In the genomic region with DNA sequence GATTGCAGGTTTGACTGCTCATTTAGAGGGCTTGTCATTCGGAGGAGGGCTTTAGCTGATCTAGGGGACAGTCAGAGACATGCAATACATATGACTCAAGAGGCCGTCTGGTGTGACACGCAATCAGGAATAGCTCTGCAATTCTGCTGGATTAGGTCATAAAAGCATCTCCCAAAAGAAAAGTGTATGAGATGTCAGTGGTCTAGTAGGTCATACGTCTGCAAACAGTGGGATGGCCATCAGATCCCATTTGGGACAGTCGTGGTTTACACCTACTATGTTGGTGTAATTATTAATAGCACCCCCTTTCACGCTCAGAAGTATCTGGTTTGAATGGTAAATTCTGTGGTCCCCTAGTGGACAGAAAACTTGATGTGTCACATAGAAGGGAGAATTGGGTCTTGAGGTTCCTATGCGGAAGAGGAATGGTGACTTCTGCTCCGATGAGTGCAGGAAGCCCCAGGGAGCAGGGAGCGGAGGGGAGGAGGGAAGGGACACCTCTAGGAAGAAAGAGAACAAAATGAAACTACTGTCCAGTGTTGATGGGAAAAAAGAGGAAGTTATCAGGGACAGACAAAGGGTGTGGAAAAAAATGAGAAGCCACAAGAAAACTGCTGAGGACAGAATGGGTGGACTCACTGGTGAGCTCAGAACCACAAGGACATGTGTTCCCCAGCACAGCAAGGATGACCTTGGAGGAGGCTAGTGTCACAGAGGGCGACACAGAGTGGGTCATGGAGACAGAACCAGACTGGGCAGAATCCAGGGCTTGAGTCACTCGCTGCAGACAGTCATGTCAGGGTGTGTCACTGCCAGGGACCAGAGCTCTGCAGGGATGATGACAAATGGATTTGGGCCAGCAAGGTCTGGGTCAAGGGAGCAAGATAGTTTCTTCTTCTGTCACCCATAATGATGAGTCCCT, we compare ENCODE assay signal across 8 cellular contexts. TPM values are rescaled to one million over a fixed set of nuclear protein-coding genes. Genes with fewer than 3 reads are reported as not detected.
DNase-seq lines count a peak whose midpoint lies in the region; ATAC-seq, FAIRE-seq and TF ChIP-seq lines count a peak whose summit lies in the region.
"Had no signal": no experiment of that assay in that cellular context is flagged by ENCODE, and none has a peak within 500 bp of the region (broad histone marks: within the 10 kb centered on the region; RNA-seq: fewer than 3 reads in every experiment).

No MANE protein-coding gene starts in this region.

- H3K27me3 ChIP-seq in Panc1 (ENCODE audit: control insufficient read depth, insufficient read depth, low read length), result no peaks in the 10 kb centered on the region
- H3K27me3 ChIP-seq: ovary had no signal

- no peaks in the 10 kb centered on the region for H3K36me3 ChIP-seq in Panc1 (ENCODE audit: control insufficient read depth, insufficient read depth, low read length)
- H3K36me3 ChIP-seq: ovary had no signal

- TF ChIP-seq CTCF in Panc1 (IDR thresholded peaks at IDR 0.05), result peak; percentile 16; the same call in 1 of the 2 replicates

- ATAC-seq in HG02571 (IDR thresholded peaks at IDR 0.05; ENCODE audit: unreplicated experiment) (peak; percentile 38), Panc1 (no peak)

- peak overlapping the region; percentile 75 for H3K27ac Mint-ChIP-seq in stimulated activated naive CD8-positive, alpha-beta T cell treated with anti-CD3 and anti-CD28 coated beads, Interleukin-15, Interleukin-2, amounts not matched to agents 100 ng/mL and 50 ng/mL, for 24 hours

- BruUV-seq in Panc1 (replicated peaks; lab: Mats Ljungman, UMichigan), result no TSS peak

- H3K9me3 Mint-ChIP-seq in stimulated activated naive CD8-positive, alpha-beta T cell treated with anti-CD3 and anti-CD28 coated beads, Interleukin-15, Interleukin-2, amounts not matched to agents 100 ng/mL and 50 ng/mL, for 24 hours, result no peaks in the 10 kb centered on the region

- POLR2A ChIA-PET in Panc1 (lab: Charles Lee), result no interaction called here

- no peaks in the 10 kb centered on the region for H3K36me3 Mint-ChIP-seq in stimulated activated naive CD8-positive, alpha-beta T cell treated with anti-CD3 and anti-CD28 coated beads, Interleukin-15, Interleukin-2, amounts not matched to agents 100 ng/mL and 50 ng/mL, for 24 hours (ENCODE audit: low read depth)

- CTCF ChIA-PET in Panc1 (lab: Charles Lee), result no interaction called here

- no peak overlapping the region for H3K4me3 Mint-ChIP-seq in stimulated activated naive CD8-positive, alpha-beta T cell treated with anti-CD3 and anti-CD28 coated beads, Interleukin-15, Interleukin-2, amounts not matched to agents 100 ng/mL and 50 ng/mL, for 24 hours

- in situ Hi-C loops in Panc1 (cut with HindIII; ENCODE audit: low pct_unique_long_range_greater_than_20kb, low sequenced_read_pairs), result no loop called here

- no peaks in the 10 kb centered on the region for H3K9me3 ChIP-seq in Panc1 (ENCODE audit: control insufficient read depth, insufficient read depth, low read depth, low read length)
- H3K9me3 ChIP-seq: ovary had no signal

- peaks cover 88% of the 10 kb centered on the region for H3K4me1 Mint-ChIP-seq in stimulated activated naive CD8-positive, alpha-beta T cell treated with anti-CD3 and anti-CD28 coated beads, Interleukin-15, Interleukin-2, amounts not matched to agents 100 ng/mL and 50 ng/mL, for 24 hours (ENCODE audit: low read depth)

- no peaks in the 10 kb centered on the region for H3K27me3 Mint-ChIP-seq in stimulated activated naive CD8-positive, alpha-beta T cell treated with anti-CD3 and anti-CD28 coated beads, Interleukin-15, Interleukin-2, amounts not matched to agents 100 ng/mL and 50 ng/mL, for 24 hours

- H3K4me1 ChIP-seq in Panc1 (ENCODE audit: control insufficient read depth, insufficient read depth, low read length), result no peaks in the 10 kb centered on the region

- FAIRE-seq in GM12891 (lab: Jason Lieb, UNC), result peak; percentile 88

- no peak overlapping the region for H3K27ac ChIP-seq in Panc1 (ENCODE audit: low read length)
- H3K27ac ChIP-seq: ovary had no signal

- no peak overlapping the region for H3K4me3 ChIP-seq in Panc1 (ENCODE audit: low read depth in 2 of 2, low read length in 2 of 2)
- H3K4me3 ChIP-seq: ovary had no signal

- no peak for DNase-seq in GM12891 (ENCODE audit: insufficient read length, low spot score)
- no peak for DNase-seq in Panc1 (ENCODE audit: low read depth, low spot score)
- peak; percentile 41 for DNase-seq in germinal center (ENCODE audit: low spot score)
- no peak for DNase-seq in HuH-7 (ENCODE audit: low spot score)
- no peak for DNase-seq in cerebellar nuclear complex (lab: John Stamatoyannopoulos, UW)

- TF ChIP-seq POLR2A in GM12891 (IDR thresholded peaks at IDR 0.05; ENCODE audit: low read depth, low read length), result no peak

- intact Hi-C loops in Panc1 (cut with micrococcal nuclease; ENCODE audit: unreplicated experiment), result no loop called here

TF ChIP-seq in GM12891, 5 proteins besides CTCF, POLR2A, EP300 and RAD21:
- TF ChIP-seq SPI1 (IDR thresholded peaks at IDR 0.05; ENCODE audit: low read depth, low read length), result no peak
- TF ChIP-seq POU2F2 (IDR thresholded peaks at IDR 0.05; ENCODE audit: low read depth, low read length), result no peak
- no peak for TF ChIP-seq POLR2AphosphoS5 (IDR thresholded peaks at IDR 0.05; ENCODE audit: low read depth, low read length)
- TF ChIP-seq TAF1 (IDR thresholded peaks at IDR 0.05; ENCODE audit: low read depth, low read length), result no peak
- TF ChIP-seq PAX5 (IDR thresholded peaks at IDR 0.05; ENCODE audit: insufficient read depth, low read length, severe bottlenecking), result no peak

RNA-seq across cellular contexts. Expression of a gene that starts 59.9 kb away (rescaled TPM):
- 77.3 TPM for polyA plus RNA-seq in GM12891 (2012; ENCODE audit: low read depth, missing spikeins)
- total RNA-seq in Panc1 (2021; ENCODE audit: unreplicated experiment), result 4.8 TPM
- polyA plus RNA-seq in Panc1 (2012; ENCODE audit: insufficient read length), result 1.3 TPM
